ENCODE assay signal across 27 cellular contexts in genomic region chr10:87652261-87652660, GRCh38.
"Had no signal": no experiment of that assay in that cellular context is flagged by ENCODE, and none has a peak within 500 bp of the region (broad histone marks: within the 10 kb centered on the region; RNA-seq: fewer than 3 reads in every experiment).

No MANE protein-coding gene starts in this region.

- H3K36me3 Mint-ChIP-seq: memory B cell; naive thymus-derived CD4-positive, alpha-beta T cell; stimulated activated effector memory CD8-positive, alpha-beta T cell treated with anti-CD3 and anti-CD28 coated beads, Interleukin-12 subunit alpha, Interleukin-12 subunit beta, amount 100 ng/mL, for 72 hours had no signal

- H3K4me3 Mint-ChIP-seq: memory B cell; naive thymus-derived CD4-positive, alpha-beta T cell; nephron; stimulated activated effector memory CD8-positive, alpha-beta T cell treated with anti-CD3 and anti-CD28 coated beads, Interleukin-12 subunit alpha, Interleukin-12 subunit beta, amount 100 ng/mL, for 72 hours had no signal

- DNase-seq: dorsolateral prefrontal cortex; effector CD4-positive, alpha-beta T cell; esophagus squamous epithelium; foreskin melanocyte; glutamatergic neuron; heart right ventricle; hippocampal formation; kidney; midbrain; naive thymus-derived CD4-positive, alpha-beta T cell; nucleus accumbens; stimulated activated CD4-positive, alpha-beta T cell treated with anti-CD3 and anti-CD28 coated beads, Interleukin-12 subunit alpha, Interleukin-12 subunit beta, amount 100 ng/mL, for 4 hours; stimulated activated CD4-positive, alpha-beta T cell treated with anti-CD3 and anti-CD28 coated beads, Interleukin-1b, Interleukin-23, amount 100 ng/mL, for 48 hours; stimulated activated CD4-positive, alpha-beta T cell treated with anti-CD3 and anti-CD28 coated beads, Interleukin-4, amount 100 ng/mL, for 24 hours; stimulated activated naive CD4-positive, alpha-beta T cell treated with Interleukin-2 at 50 U/mL for 16 hours; stomach; upper lobe of left lung had no signal

- H3K36me3 ChIP-seq: esophagus squamous epithelium, heart right ventricle, prostate gland, right atrium auricular region, stomach, tibial nerve, upper lobe of left lung had no signal

- H3K9me3 ChIP-seq: esophagus squamous epithelium, heart right ventricle, prostate gland, right atrium auricular region, stomach, tibial nerve, upper lobe of left lung had no signal

- ATAC-seq: heart right ventricle; left lobe of liver; naive thymus-derived CD4-positive, alpha-beta T cell; sciatic nerve; stimulated activated effector memory CD8-positive, alpha-beta T cell treated with anti-CD3 and anti-CD28 coated beads, Interleukin-12 subunit alpha, Interleukin-12 subunit beta, amount 100 ng/mL, for 72 hours had no signal

- H3K4me3 ChIP-seq: dorsolateral prefrontal cortex, esophagus squamous epithelium, heart right ventricle, lung, prostate gland, right atrium auricular region, smooth muscle cell, stomach, tibial nerve, upper lobe of left lung had no signal

- H3K4me1 Mint-ChIP-seq: nephron had no signal

- H3K9me3 Mint-ChIP-seq: memory B cell; naive thymus-derived CD4-positive, alpha-beta T cell; nephron; stimulated activated effector memory CD8-positive, alpha-beta T cell treated with anti-CD3 and anti-CD28 coated beads, Interleukin-12 subunit alpha, Interleukin-12 subunit beta, amount 100 ng/mL, for 72 hours had no signal

- H3K27me3 ChIP-seq: right atrium auricular region, stomach, tibial nerve, upper lobe of left lung had no signal

- H3K27ac ChIP-seq: dorsolateral prefrontal cortex, esophagus squamous epithelium, heart right ventricle, prostate gland, right atrium auricular region, stomach, tibial nerve, upper lobe of left lung had no signal

- H3K27ac Mint-ChIP-seq: memory B cell; naive thymus-derived CD4-positive, alpha-beta T cell; stimulated activated effector memory CD8-positive, alpha-beta T cell treated with anti-CD3 and anti-CD28 coated beads, Interleukin-12 subunit alpha, Interleukin-12 subunit beta, amount 100 ng/mL, for 72 hours had no signal

- H3K4me1 ChIP-seq: prostate gland had no signal
